15 cellular contexts compared by ENCODE assay signal in the genomic region with DNA sequence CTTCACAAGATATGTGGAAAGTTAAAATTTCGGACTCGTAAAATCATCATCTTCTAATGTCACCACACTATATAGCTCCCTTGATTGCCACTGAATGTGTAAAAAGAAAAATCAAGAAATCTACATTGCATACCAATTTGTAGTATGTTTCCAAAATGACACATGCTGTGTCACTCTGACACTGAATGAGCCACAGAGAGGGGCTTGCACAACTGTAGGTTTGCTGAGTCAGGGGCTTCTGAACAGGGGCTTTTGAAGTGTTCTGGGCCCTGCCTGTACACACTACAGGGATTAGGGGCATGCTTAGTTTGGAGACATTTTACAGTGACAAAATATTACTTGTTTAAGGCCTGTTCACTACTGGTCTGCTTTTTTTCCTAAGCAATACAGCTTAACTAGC.
DNase-seq lines count a peak whose midpoint lies in the region; ATAC-seq, FAIRE-seq and TF ChIP-seq lines count a peak whose summit lies in the region.
"Had no signal": no experiment of that assay in that cellular context is flagged by ENCODE, and none has a peak within 500 bp of the region (broad histone marks: within the 10 kb centered on the region; RNA-seq: fewer than 3 reads in every experiment).

No MANE protein-coding gene starts in this region.

- H3K56ac ChIP-seq in H1 (replicated peaks; ENCODE audit: insufficient read length, low read depth, low read length) = no peak overlapping the region

- ATAC-seq in A549 (no peak), heart right ventricle (no peak)
- ATAC-seq: HCT116 had no signal

- peak overlapping the region; percentile 81 for H3K27ac Mint-ChIP-seq in neural progenitor cell

- no peak overlapping the region for H3K4me3 ChIP-seq in A549
- H3K4me3 ChIP-seq in H1 (ENCODE audit: extremely low read depth in 1 of 4, insufficient read depth in 2 of 4, low read depth in 3 of 4, low read length in 4 of 4) = no peak overlapping the region
- no peak overlapping the region for H3K4me3 ChIP-seq in neural progenitor cell
- H3K4me3 ChIP-seq in heart right ventricle = no peak overlapping the region
- H3K4me3 ChIP-seq: BLaER1 had no signal

- no peak overlapping the region for H4K5ac ChIP-seq in H1 (ENCODE audit: insufficient read length, low read depth, low read length)

- FAIRE-seq in A549 (lab: Jason Lieb, UNC) (no peak), H1 (lab: Jason Lieb, UNC) (no peak)

- H3K9me3 ChIP-seq in A549 = no peaks in the 10 kb centered on the region
- no peaks in the 10 kb centered on the region for H3K9me3 ChIP-seq in H1 (ENCODE audit: insufficient read depth in 2 of 2, low read depth in 1 of 2, low read length in 1 of 2)
- no peaks in the 10 kb centered on the region for H3K9me3 ChIP-seq in neural progenitor cell (ENCODE audit: low read depth)
- peaks cover 0 to 5% (median 0%) of the 10 kb centered on the region in 11 donors for H3K9me3 ChIP-seq in heart right ventricle
- H3K9me3 ChIP-seq: BLaER1 had no signal

- peaks cover 0 to 1% (median 0%) of the 10 kb centered on the region in 4 experiments; a peak in 2 of 7 replicates for H3K27me3 ChIP-seq in H1 (replicated peaks in 1 of 4; ENCODE audit: control insufficient read depth in 3 of 4, extremely low read depth in 1 of 4, insufficient read depth in 3 of 4, low read length in 3 of 4)
- H3K27me3 ChIP-seq in neural progenitor cell = no peaks in the 10 kb centered on the region
- no peaks in the 10 kb centered on the region for H3K27me3 ChIP-seq in heart right ventricle
- H3K27me3 ChIP-seq: BLaER1 had no signal

- no peak for TF ChIP-seq RAD21 in A549 (conservative IDR thresholded peaks at IDR 0.05 in 1 of 2, IDR thresholded peaks at IDR 0.05 in 1 of 2)
- no peak for TF ChIP-seq RAD21 in H1 (IDR thresholded peaks at IDR 0.05 in 1 of 2, conservative IDR thresholded peaks at IDR 0.05 in 1 of 2; ENCODE audit: low read depth in 2 of 2, low read length in 2 of 2)

- no peak overlapping the region for H3K4ac ChIP-seq in H1 (replicated peaks; ENCODE audit: insufficient read length, low read depth, low read length)

- H3K4me1 ChIP-seq in A549 = no peaks in the 10 kb centered on the region
- peaks cover 0 to 11% (median 4%) of the 10 kb centered on the region in 4 experiments; a peak in 3 of 7 replicates for H3K4me1 ChIP-seq in H1 (replicated peaks in 1 of 4; ENCODE audit: control insufficient read depth in 3 of 4, insufficient read depth in 4 of 4, low read length in 3 of 4)
- H3K4me1 ChIP-seq in neural progenitor cell = peaks cover 24% of the 10 kb centered on the region
- no peaks in the 10 kb centered on the region for H3K4me1 ChIP-seq in heart right ventricle
- H3K4me1 ChIP-seq: BLaER1 had no signal

- H3K23ac ChIP-seq in H1 (ENCODE audit: insufficient read length) = no peak overlapping the region

- H3K9ac ChIP-seq in H1 (replicated peaks in 1 of 4; ENCODE audit: extremely low read depth in 1 of 4, low read depth in 3 of 4, low read length in 3 of 4) (no peak overlapping the region), neural progenitor cell (no peak overlapping the region)
- H3K9ac ChIP-seq: BLaER1 had no signal

- H4K8ac ChIP-seq in H1 (ENCODE audit: extremely low read depth, insufficient read depth, low read length) = no peak overlapping the region

- 58% methylated on average over 2 of the region's 2 CpGs for WGBS in A549 (ENCODE audit: missing lambda C conversion rate)
- 97% methylated on average over 2 of the region's 2 CpGs; no CpG with 5 or more reads in 1 of the 2 experiments for whole genome bisulfite sequencing in H1 (ENCODE audit: extremely low coverage in 1 of 2, insufficient coverage in 1 of 2, insufficient read length in 1 of 2, insufficient replicate concordance in 2 of 2, low coverage in 1 of 2, low lambda C conversion rate in 2 of 2, missing lambda C conversion rate in 1 of 2), 2 experiments
- WGBS in heart right ventricle, 2 donors = 96 to 98% methylated on average over 2 of the region's 2 CpGs

- H2BK5ac ChIP-seq in H1 (ENCODE audit: low read depth, low read length) = no peak overlapping the region

- H3K14ac ChIP-seq in H1 (ENCODE audit: insufficient read length) = no peak overlapping the region

- H3K79me2 ChIP-seq in H1 (ENCODE audit: control insufficient read depth in 1 of 2, insufficient read depth in 2 of 2, low read length in 2 of 2) (no peaks in the 10 kb centered on the region), neural progenitor cell (ENCODE audit: low read depth) (no peaks in the 10 kb centered on the region)

- no peak overlapping the region for H2BK12ac ChIP-seq in H1 (ENCODE audit: low read depth, low read length)

- TF ChIP-seq POLR2A in A549 (IDR thresholded peaks at IDR 0.05; ENCODE audit: low read length) = no peak
- TF ChIP-seq POLR2A in H1 (IDR thresholded peaks at IDR 0.05; ENCODE audit: control extremely low read depth in 1 of 2, low read depth in 2 of 2, low read length in 2 of 2) = no peak

- peaks cover 4% of the 10 kb centered on the region for H3K27me3 Mint-ChIP-seq in neural progenitor cell (ENCODE audit: insufficient read depth, low read depth)

- intact Hi-C loops in heart right ventricle (cut with DNase I) = no loop called here

- no peak for DNase-seq in A549 (ENCODE audit: low read depth in 1 of 2, low spot score in 1 of 2)
- peak; percentile 26 for DNase-seq in HT1080 (ENCODE audit: low read depth)
- no peak for DNase-seq in H1 (ENCODE audit: low read depth in 1 of 2, low spot score in 2 of 2)
- DNase-seq in neural progenitor cell (ENCODE audit: low spot score) = peak; percentile 19
- no peak for DNase-seq in NOMO-1 treated with DMSO at 0.1 percent for 48 hours (lab: John Stamatoyannopoulos, UW; ENCODE audit: unreplicated experiment)
- DNase-seq in DMS79 treated with DMSO at 0.1 percent for 48 hours (lab: John Stamatoyannopoulos, UW) = no peak
- DNase-seq in NCI-H2196 (lab: John Stamatoyannopoulos, UW; ENCODE audit: unreplicated experiment) = no peak
- no peak for DNase-seq in heart right ventricle
- DNase-seq: NCI-H1436, NCI-H2029 treated with DMSO at 0.1 percent for 48 hours, NCI-H2171 treated with DMSO at 0.1 percent for 48 hours, NCI-H510A, NCI-H774 had no signal

- peaks cover 7% of the 10 kb centered on the region for H3F3A ChIP-seq in neural progenitor cell (ENCODE audit: low read depth)

- H3K27ac ChIP-seq in A549 (no peak overlapping the region), H1 (ENCODE audit: low read depth, low read length) (no peak overlapping the region), neural progenitor cell (no peak overlapping the region), heart right ventricle (no peak overlapping the region)
- H3K27ac ChIP-seq: BLaER1 had no signal

- no peak overlapping the region for H3K4me3 Mint-ChIP-seq in neural progenitor cell

- H3K79me1 ChIP-seq in H1 (ENCODE audit: low read depth, low read length) = no peaks in the 10 kb centered on the region

- TF ChIP-seq EP300 in A549 (IDR thresholded peaks at IDR 0.05) (no peak), H1 (IDR thresholded peaks at IDR 0.05; ENCODE audit: borderline replicate concordance in 1 of 2, low read depth in 2 of 2, low read length in 2 of 2) (no peak)

- no peaks in the 10 kb centered on the region for H3K36me3 Mint-ChIP-seq in neural progenitor cell

- H2BK20ac ChIP-seq in H1 (ENCODE audit: low read length) = no peak overlapping the region

- peaks cover 2% of the 10 kb centered on the region for H3K9me3 Mint-ChIP-seq in neural progenitor cell

- TF ChIP-seq CTCF in A549 (IDR thresholded peaks at IDR 0.05) (no peak), H1 (IDR thresholded peaks at IDR 0.05; ENCODE audit: control extremely low read depth in 1 of 3, insufficient read depth in 1 of 3, low read depth in 1 of 3, low read length in 3 of 3) (no peak), neural progenitor cell (IDR thresholded peaks at IDR 0.05) (no peak), heart right ventricle (IDR thresholded peaks at IDR 0.05) (no peak)

- CTCF ChIA-PET in A549 (lab: Yijun Ruan, JAX) = no interaction called here
- CTCF ChIA-PET in H1 (lab: Charles Lee; ENCODE audit: partially characterized antibody) = interaction anchor here (0.7 to 1.3 kb wide), 3 partner anchors 9 to 186 kb away, joined by 3 to 4 read pairs (median 3); no protein-coding TSS in a partner anchor

- H2BK15ac ChIP-seq in H1 (ENCODE audit: low read length) = no peak overlapping the region

- H4K91ac ChIP-seq in H1 (replicated peaks; ENCODE audit: insufficient read length, low read length) = no peak overlapping the region

- H3K4me1 Mint-ChIP-seq in neural progenitor cell = peaks cover 21% of the 10 kb centered on the region

- POLR2A ChIA-PET in A549 (lab: Yijun Ruan, JAX) = no interaction called here
- POLR2A ChIA-PET in H1 (lab: Charles Lee; ENCODE audit: partially characterized antibody) = no interaction called here

- H3K36me3 ChIP-seq in H1 (ENCODE audit: control insufficient read depth in 2 of 4, insufficient read depth in 4 of 4, low read length in 3 of 4) = no peaks in the 10 kb centered on the region
- H3K36me3 ChIP-seq in neural progenitor cell = no peaks in the 10 kb centered on the region
- H3K36me3 ChIP-seq in heart right ventricle = no peaks in the 10 kb centered on the region
- H3K36me3 ChIP-seq: BLaER1 had no signal

- H3K4me2 ChIP-seq in A549 (no peak overlapping the region), H1 (ENCODE audit: insufficient read depth in 1 of 2, low read depth in 2 of 2, low read length in 2 of 2) (no peak overlapping the region), neural progenitor cell (peak overlapping the region; percentile 52)
- H3K4me2 ChIP-seq: BLaER1 had no signal

- H2AFZ ChIP-seq in H1 (ENCODE audit: low read length) (no peak overlapping the region), neural progenitor cell (replicated peaks) (peak overlapping the region; percentile 7)

- H3K23me2 ChIP-seq in H1 (ENCODE audit: low read depth, low read length) = no peaks in the 10 kb centered on the region

- H4K20me1 ChIP-seq in H1 (replicated peaks in 1 of 2; ENCODE audit: control insufficient read depth in 1 of 2, insufficient read depth in 2 of 2, low read length in 2 of 2) (no peaks in the 10 kb centered on the region), neural progenitor cell (ENCODE audit: low read depth) (no peaks in the 10 kb centered on the region)
- H4K20me1 ChIP-seq: BLaER1 had no signal

- no peak overlapping the region for H2AK5ac ChIP-seq in H1 (ENCODE audit: low read depth, low read length)

- H3K18ac ChIP-seq in H1 (ENCODE audit: extremely low read depth, low read length) = no peak overlapping the region

- H2BK120ac ChIP-seq in H1 (replicated peaks; ENCODE audit: low read depth, low read length) = no peak overlapping the region

TF ChIP-seq in A549, 52 proteins besides CTCF, POLR2A, EP300 and RAD21 (continues in another document):
- TF ChIP-seq KDM1A (IDR thresholded peaks at IDR 0.05; ENCODE audit: low read depth) = no peak
- TF ChIP-seq MAFK (IDR thresholded peaks at IDR 0.05; ENCODE audit: partially characterized antibody) = peak; percentile 11

TF ChIP-seq in H1, 55 proteins besides CTCF, POLR2A, EP300 and RAD21:
- TF ChIP-seq HDAC2 (IDR thresholded peaks at IDR 0.05; ENCODE audit: borderline replicate concordance in 1 of 2, low read depth in 2 of 2, low read length in 2 of 2) (no peak), MAFK (IDR thresholded peaks at IDR 0.05; ENCODE audit: low read depth, low read length) (peak; percentile 37; the same call in 1 of the 2 replicates), BACH1 (IDR thresholded peaks at IDR 0.05; ENCODE audit: low read length) (0 out of 2 replicates have a peak, but pooled peaks have one; percentile 30)

Comparison
In these comparisons a context has a peak if more than half of its experiments do, and no peak if none do; other contexts are left out.
1. DNase-seq: peak in HT1080 (single experiment) and neural progenitor cell (single experiment); none in A549 (0 of 2), H1 (0 of 2), NOMO-1 treated with DMSO at 0.1 percent for 48 hours (single experiment), DMS79 treated with DMSO at 0.1 percent for 48 hours (single experiment), NCI-H2196 (single experiment) and heart right ventricle (0 of 2).